In genomic region chr14:56194062-56194461, GRCh38 we compare ENCODE assay signal across 1 cellular context.
TF ChIP-seq lines count a peak whose summit lies in the region.

No MANE protein-coding gene starts in this region.

TF ChIP-seq in IMR-90, 13 proteins besides CTCF, POLR2A, EP300 and RAD21 (continued from another document):
- TF ChIP-seq MAFK (IDR thresholded peaks at IDR 0.05; ENCODE audit: low read depth, low read length) (no peak), CHD1 (IDR thresholded peaks at IDR 0.05; ENCODE audit: low read depth, low read length) (no peak), CEBPB (IDR thresholded peaks at IDR 0.05; ENCODE audit: low read depth, low read length) (no peak), FOS (IDR thresholded peaks at IDR 0.05; ENCODE audit: low read depth, low read length) (no peak), MAZ (IDR thresholded peaks at IDR 0.05; ENCODE audit: borderline replicate concordance, low read depth, low read length) (no peak), MXI1 (IDR thresholded peaks at IDR 0.05; ENCODE audit: borderline replicate concordance, low read depth, low read length) (no peak), NFE2L2 (IDR thresholded peaks at IDR 0.05; ENCODE audit: low read depth, low read length) (no peak), RCOR1 (IDR thresholded peaks at IDR 0.05; ENCODE audit: insufficient replicate concordance, low read length) (no peak)
